21 cellular contexts compared by ENCODE assay signal in genomic region chr19:3809881-3810707, GRCh38. TPM values are rescaled to one million over a fixed set of nuclear protein-coding genes. Genes with fewer than 3 reads are reported as not detected.
DNase-seq lines count a peak whose midpoint lies in the region; ATAC-seq and TF ChIP-seq lines count a peak whose summit lies in the region.
"Had no signal": no experiment of that assay in that cellular context is flagged by ENCODE, and none has a peak within 500 bp of the region (broad histone marks: within the 10 kb centered on the region; RNA-seq: fewer than 3 reads in every experiment).

No MANE protein-coding gene starts in this region.

- CTCF ChIA-PET in GM10248 (lab: Yijun Ruan, JAX), result no interaction called here

- 43 to 74% (median 63%) methylated on average over 9 to 26 of the region's 26 CpGs for whole genome bisulfite sequencing in stomach, 5 donors

- in situ Hi-C loops in GM18951 (cut with MboI; ENCODE audit: low sequenced_read_pairs, unreplicated experiment), result no loop called here

- no peak overlapping the region for H3K4me3 Mint-ChIP-seq in natural killer cell treated with Interleukin-12 subunit alpha and Interleukin-12 subunit beta and Interleukin-15 and Interleukin-18, amount 100 ng/mL, for 72 hours
- H3K4me3 Mint-ChIP-seq: activated T-cell treated with anti-CD3 and anti-CD28 coated beads, Interleukin-2, amount 50 U/mL, for 24 hours; stimulated activated naive CD8-positive, alpha-beta T cell treated with anti-CD3 and anti-CD28 coated beads, Interleukin-15, amount 100 ng/mL, for 72 hours; T-cell had no signal

- H3K36me3 Mint-ChIP-seq in natural killer cell treated with Interleukin-12 subunit alpha and Interleukin-12 subunit beta and Interleukin-15 and Interleukin-18, amount 100 ng/mL, for 72 hours, result no peaks in the 10 kb centered on the region
- H3K36me3 Mint-ChIP-seq: T-cell had no signal

- peak; percentile 33 for TF ChIP-seq POLR2A in GM18951 (IDR thresholded peaks at IDR 0.05; ENCODE audit: extremely low read depth, insufficient read depth, insufficient read length)
- TF ChIP-seq POLR2A in Peyer's patch (IDR thresholded peaks at IDR 0.05), result no peak
- no peak for TF ChIP-seq POLR2A in stomach (IDR thresholded peaks at IDR 0.05)

- ATAC-seq in natural killer cell treated with Interleukin-12 subunit alpha and Interleukin-12 subunit beta and Interleukin-15 and Interleukin-18, amount 100 ng/mL, for 72 hours, result peak; percentile 8 to 21
- no peak for ATAC-seq in HG02763 (IDR thresholded peaks at IDR 0.05; ENCODE audit: unreplicated experiment)
- ATAC-seq: activated CD4-positive, CD25-positive, alpha-beta regulatory T cell treated with anti-CD3 and anti-CD28 coated beads, Interleukin-2, amount 50 U/mL, for 24 hours; HCT116; stimulated activated naive CD8-positive, alpha-beta T cell treated with anti-CD3 and anti-CD28 coated beads, Interleukin-15, amount 100 ng/mL, for 72 hours; T-cell had no signal

- H3K27me3 Mint-ChIP-seq in natural killer cell treated with Interleukin-12 subunit alpha and Interleukin-12 subunit beta and Interleukin-15 and Interleukin-18, amount 100 ng/mL, for 72 hours, result no peaks in the 10 kb centered on the region
- H3K27me3 Mint-ChIP-seq: activated T-cell treated with anti-CD3 and anti-CD28 coated beads, Interleukin-2, amount 50 U/mL, for 24 hours; stimulated activated naive CD8-positive, alpha-beta T cell treated with anti-CD3 and anti-CD28 coated beads, Interleukin-15, amount 100 ng/mL, for 72 hours; T-cell had no signal

- H3K27ac Mint-ChIP-seq in natural killer cell treated with Interleukin-12 subunit alpha and Interleukin-12 subunit beta and Interleukin-15 and Interleukin-18, amount 100 ng/mL, for 72 hours, result peak overlapping the region; percentile 61 to 99

- H3K9me3 Mint-ChIP-seq in natural killer cell treated with Interleukin-12 subunit alpha and Interleukin-12 subunit beta and Interleukin-15 and Interleukin-18, amount 100 ng/mL, for 72 hours, result peaks cover 4% of the 10 kb centered on the region
- H3K9me3 Mint-ChIP-seq: T-cell had no signal

- TF ChIP-seq CTCF in GM10248 (IDR thresholded peaks at IDR 0.05; ENCODE audit: control extremely low read depth, extremely low read depth, low read depth, missing control alignments) (no peak), Peyer's patch (IDR thresholded peaks at IDR 0.05) (no peak), stomach (IDR thresholded peaks at IDR 0.05) (no peak)

- DNase-seq in GM10248 (ENCODE audit: extremely low spot score), result peak; percentile 65
- DNase-seq in Peyer's patch, result peak in 2 of 3 donors; percentile 73 to 75
- DNase-seq in natural killer cell treated with Interleukin-12 subunit alpha and Interleukin-12 subunit beta and Interleukin-15 and Interleukin-18, amount 100 ng/mL, for 72 hours (ENCODE audit: low spot score), result peak; percentile 81
- DNase-seq in stomach, result no peak
- no peak for DNase-seq in NCI-H1105 (lab: John Stamatoyannopoulos, UW)
- DNase-seq in activated T-cell treated with anti-CD3 and anti-CD28 coated beads for 4 hours, result no peak
- DNase-seq: activated T-cell treated with anti-CD3 and anti-CD28 coated beads, Interleukin-2, amount 50 U/mL, for 24 hours; Calu3; effector CD4-positive, alpha-beta T cell; NCI-H1092; NCI-H2171 treated with DMSO at 0.1 percent for 48 hours; stimulated activated CD4-positive, alpha-beta T cell treated with anti-CD3 and anti-CD28 coated beads, Interleukin-12 subunit alpha, Interleukin-12 subunit beta, amount 100 ng/mL, for 4 hours; T-cell had no signal

- TF ChIP-seq EP300 in stomach (IDR thresholded peaks at IDR 0.05), result no peak

- H3K4me1 ChIP-seq in Peyer's patch, result peaks cover 0 to 41% (median 3%) of the 10 kb centered on the region in 4 donors
- peaks cover 0 to 24% (median 8%) of the 10 kb centered on the region in 4 donors for H3K4me1 ChIP-seq in stomach

- H3K9me3 ChIP-seq in Peyer's patch (no peaks in the 10 kb centered on the region), stomach (no peaks in the 10 kb centered on the region)

- H3K27me3 ChIP-seq in Peyer's patch (no peaks in the 10 kb centered on the region), stomach (peaks cover 0 to 15% (median 0%) of the 10 kb centered on the region in 3 donors)

- POLR2A ChIA-PET in GM10248 (lab: Yijun Ruan, JAX), result no interaction called here

- intact Hi-C loops in stomach (cut with DNase I; ENCODE audit: low total_unique reads), result no loop called here

- peaks cover 51 to 63% of the 10 kb centered on the region in 2 donors for H3K4me1 Mint-ChIP-seq in natural killer cell treated with Interleukin-12 subunit alpha and Interleukin-12 subunit beta and Interleukin-15 and Interleukin-18, amount 100 ng/mL, for 72 hours (ENCODE audit: low read depth in 2 of 2)

- H3K4me3 ChIP-seq in Peyer's patch (peak overlapping the region in 1 of 4 donors; percentile 17), stomach (no peak overlapping the region)

- H3K27ac ChIP-seq in Peyer's patch, result peak overlapping the region in 2 of 4 donors; percentile 20 to 82
- H3K27ac ChIP-seq in stomach, result peak overlapping the region in 1 of 5 donors; percentile 26

- H3K36me3 ChIP-seq in Peyer's patch, result no peaks in the 10 kb centered on the region
- H3K36me3 ChIP-seq in stomach, result no peaks in the 10 kb centered on the region

RNA-seq across cellular contexts. Expression of gene MATK, which starts 23.9 kb away (rescaled TPM):
- 10 to 100 TPM in 1 of 4 donors, 1 to 10 TPM in 3; 2.5 to 13.1 (median 5.6) TPM for total RNA-seq in Peyer's patch
- total RNA-seq in natural killer cell treated with Interleukin-12 subunit alpha and Interleukin-12 subunit beta and Interleukin-15 and Interleukin-18, amount 100 ng/mL, for 72 hours, result 10 to 100 TPM; 58.5 to 61.9 TPM
- 10 to 100 TPM in 2 of 5 donors, 1 to 10 TPM in 2, not detected in 1; 1.4 to 48.7 (median 12.1) TPM for total RNA-seq in stomach
- 1 to 10 TPM; 2.0 to 3.4 (median 2.9) TPM for polyA plus RNA-seq in stomach
- total RNA-seq: Calu3 had no signal

RNA-seq across cellular contexts. Expression of gene RAX2, which starts 38.1 kb away (rescaled TPM):
- not detected for total RNA-seq in Peyer's patch
- under 1 TPM in 1 of 2 donors, not detected in 1; 0.21 TPM for total RNA-seq in natural killer cell treated with Interleukin-12 subunit alpha and Interleukin-12 subunit beta and Interleukin-15 and Interleukin-18, amount 100 ng/mL, for 72 hours
- not detected for total RNA-seq in stomach
- not detected for polyA plus RNA-seq in stomach
- total RNA-seq: Calu3, G401, kidney epithelial cell, pulmonary artery endothelial cell, T-cell had no signal

RNA-seq across cellular contexts. Expression of gene MRPL54, which starts 47.6 kb away (rescaled TPM):
- 10 to 100 TPM; 21.4 to 58.5 (median 47.2) TPM for total RNA-seq in Peyer's patch
- total RNA-seq in natural killer cell treated with Interleukin-12 subunit alpha and Interleukin-12 subunit beta and Interleukin-15 and Interleukin-18, amount 100 ng/mL, for 72 hours, result 10 to 100 TPM; 58.5 to 75.1 TPM
- 100 to 1,000 TPM in 2 of 5 donors, 10 to 100 TPM in 3; 15.2 to 163 (median 58.7) TPM for total RNA-seq in stomach
- polyA plus RNA-seq in stomach, result 100 to 1,000 TPM; 155 to 221 (median 174) TPM

RNA-seq across cellular contexts. Expression of gene APBA3, which starts 48.6 kb away (rescaled TPM):
- total RNA-seq in Peyer's patch (10 to 100 TPM; 28.5 to 48.1 (median 41.8) TPM), stomach (100 to 1,000 TPM in 1 of 5 donors, 10 to 100 TPM in 3, 1 to 10 TPM in 1; 9.4 to 111 (median 16.4) TPM)
- 10 to 100 TPM; 40.6 to 55.4 TPM for total RNA-seq in natural killer cell treated with Interleukin-12 subunit alpha and Interleukin-12 subunit beta and Interleukin-15 and Interleukin-18, amount 100 ng/mL, for 72 hours
- polyA plus RNA-seq in stomach, result 10 to 100 TPM; 15.7 to 17.4 (median 16.7) TPM

RNA-seq across cellular contexts. Expression of gene ZFR2, which starts 58.7 kb away (rescaled TPM):
- total RNA-seq in Peyer's patch, result not detected
- 1 to 10 TPM in 1 of 2 donors, under 1 TPM in 1; 0.67 to 1.4 TPM for total RNA-seq in natural killer cell treated with Interleukin-12 subunit alpha and Interleukin-12 subunit beta and Interleukin-15 and Interleukin-18, amount 100 ng/mL, for 72 hours
- under 1 TPM in 1 of 5 donors, not detected in 4; 0.29 TPM for total RNA-seq in stomach
- under 1 TPM in 1 of 3 donors, not detected in 2; 0.10 TPM for polyA plus RNA-seq in stomach
- total RNA-seq: Calu3, pulmonary artery endothelial cell had no signal

Comparison
In these comparisons a context has a peak if more than half of its experiments do, and no peak if none do; other contexts are left out.
1. DNase-seq: peak in GM10248 (single experiment), Peyer's patch (2 of 3) and natural killer cell treated with Interleukin-12 subunit alpha and Interleukin-12 subunit beta and Interleukin-15 and Interleukin-18, amount 100 ng/mL, for 72 hours (single experiment); none in stomach (single experiment), NCI-H1105 (single experiment) and activated T-cell treated with anti-CD3 and anti-CD28 coated beads for 4 hours (single experiment).